Comparison of ENCODE assay signal across 33 cellular contexts in genomic region chr6:133183691-133184090, GRCh38. TPM values are rescaled to one million over a fixed set of nuclear protein-coding genes. Genes with fewer than 3 reads are reported as not detected.
"Had no signal": no experiment of that assay in that cellular context is flagged by ENCODE, and none has a peak within 500 bp of the region (broad histone marks: within the 10 kb centered on the region; RNA-seq: fewer than 3 reads in every experiment).

No MANE protein-coding gene starts in this region.

- H3K4me1 ChIP-seq: adrenal gland, body of pancreas, breast epithelium had no signal

- H3K4me3 ChIP-seq: adrenal gland, body of pancreas, breast epithelium had no signal

- DNase-seq: activated B cell treated with CpG ODN at 0.5 μM for 24 hours; activated CD4-positive, alpha-beta memory T cell treated with anti-CD3 and anti-CD28 coated beads for 36 hours; activated CD4-positive, alpha-beta T cell treated with anti-CD3 and anti-CD28 coated beads for 4 hours; activated CD4-positive, alpha-beta T cell treated with anti-CD3 and anti-CD28 coated beads, Interleukin-2, amount 10 ng/mL, durations not matched to agents 24 days and 14 days; activated CD4-positive, alpha-beta T cell treated with anti-CD3 and anti-CD28 coated beads, Interleukin-2, amount 50 U/mL, for 1 hour; activated CD4-positive, alpha-beta T cell treated with anti-CD3 and anti-CD28 coated beads, Interleukin-2, amount 50 U/mL, for 4 hours; activated CD4-positive, CD25-positive, alpha-beta regulatory T cell treated with anti-CD3 and anti-CD28 coated beads, Interleukin-2, amount 50 U/mL, for 72 hours; activated CD8-positive, alpha-beta memory T cell treated with anti-CD3 and anti-CD28 coated beads, Interleukin-2, amount 50 U/mL, for 4 hours; activated CD8-positive, alpha-beta T cell treated with anti-CD3 and anti-CD28 coated beads for 36 hours; activated effector memory CD4-positive, alpha-beta T cell treated with anti-CD3 and anti-CD28 coated beads, Interleukin-2, amount 50 U/mL, for 16 hours; activated gamma-delta T cell treated with Interleukin-2 at 50 U/mL for 16 hours; activated naive CD4-positive, alpha-beta T cell; activated naive CD4-positive, alpha-beta T cell treated with anti-CD3 and anti-CD28 coated beads for 36 hours; activated naive CD4-positive, alpha-beta T cell treated with anti-CD3 and anti-CD28 coated beads, Interleukin-2, amount 50 U/mL, for 16 hours; activated naive CD8-positive, alpha-beta T cell treated with anti-CD3 and anti-CD28 coated beads for 36 hours; activated T-cell treated with anti-CD3 and anti-CD28 coated beads for 4 hours; activated T-cell treated with anti-CD3 and anti-CD28 coated beads, Interleukin-2, amount 50 U/mL, for 1 hour; activated T-cell treated with anti-CD3 and anti-CD28 coated beads, Interleukin-2, amount 50 U/mL, for 4 hours; activated T-cell treated with anti-CD3 and anti-CD28 coated beads, Interleukin-2, amount 50 U/mL, for 72 hours; adrenal gland; amniotic stem cell; aorta; body of pancreas; brain microvascular endothelial cell; central memory CD4-positive, alpha-beta T cell; T-helper 2 cell; T-helper 9 cell had no signal

- H3K27ac ChIP-seq: adrenal gland, body of pancreas, brain microvascular endothelial cell, breast epithelium, VCaP had no signal

- H3K9me3 ChIP-seq: adrenal gland, body of pancreas had no signal

- H3K27me3 ChIP-seq: body of pancreas, brain microvascular endothelial cell had no signal

- H3K36me3 ChIP-seq: adrenal gland, brain microvascular endothelial cell, breast epithelium had no signal

RNA-seq across cellular contexts. Expression of gene EYA4, which starts 57.5 kb away (rescaled TPM):
- total RNA-seq: activated CD4-positive, alpha-beta memory T cell treated with anti-CD3 and anti-CD28 coated beads for 36 hours; activated CD4-positive, alpha-beta T cell treated with anti-CD3 and anti-CD28 coated beads, Interleukin-2, amount 10 ng/mL, durations not matched to agents 24 days and 14 days; activated CD8-positive, alpha-beta memory T cell treated with anti-CD3 and anti-CD28 coated beads for 36 hours; activated CD8-positive, alpha-beta T cell treated with anti-CD3 and anti-CD28 coated beads for 36 hours; activated naive CD4-positive, alpha-beta T cell treated with anti-CD3 and anti-CD28 coated beads for 36 hours; activated naive CD4-positive, alpha-beta T cell treated with anti-CD3 and anti-CD28 coated beads, Interleukin-2, amount 50 U/mL, for 72 hours; activated naive CD8-positive, alpha-beta T cell treated with anti-CD3 and anti-CD28 coated beads for 36 hours; activated T-cell treated with anti-CD3 and anti-CD28 coated beads, Interleukin-2, amount 50 U/mL, for 4 hours; activated T-cell treated with anti-CD3 and anti-CD28 coated beads, Interleukin-2, amount 50 U/mL, for 72 hours; activated T-helper 1 cell treated with anti-CD3 and anti-CD28 coated beads, Interleukin-12 subunit alpha, Interleukin-12 subunit beta, Interleukin-2, Interleukin-4 antibody, amounts not matched to agents 30 ng/mL and 10 ng/mL and 1 ng/mL, durations not matched to agents 14 hours and 24 hours and 36 hours; activated T-helper 17 cell treated with anti-CD3 and anti-CD28 coated beads, Interleukin-2, amount 50 U/mL, for 72 hours had no signal
- polyA plus RNA-seq: aorta had no signal
